ENCODE assay signal across 1 cellular context in the genomic region with DNA sequence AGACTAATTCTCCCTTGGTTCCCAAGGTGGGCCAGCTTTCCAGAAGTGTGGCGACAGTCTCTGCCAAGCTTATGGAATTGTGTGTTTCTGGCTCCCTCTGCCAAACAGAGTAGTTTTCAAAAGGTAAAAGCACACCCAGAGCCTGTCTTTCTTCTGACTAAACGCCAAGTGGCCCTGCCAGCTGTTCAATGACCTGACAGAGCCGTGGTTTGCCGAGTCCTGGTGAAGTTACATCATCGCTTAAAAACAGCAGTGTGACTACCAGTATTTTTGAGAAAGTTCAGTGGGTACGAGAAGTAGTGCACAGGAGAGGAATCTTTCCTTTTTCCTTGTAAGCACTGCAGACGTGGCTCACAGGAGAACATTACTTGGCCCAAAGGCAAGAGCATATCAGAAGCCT.
TF ChIP-seq lines count a peak whose summit lies in the region.

No MANE protein-coding gene starts in this region.

TF ChIP-seq in HepG2, 621 proteins besides CTCF, POLR2A, EP300 and RAD21:
- TF ChIP-seq HIVEP1 (CRISPR knock-in tag; IDR thresholded peaks at IDR 0.05), result no peak
- 0 out of 2 replicates have a peak, but pooled peaks have one; percentile 11 for TF ChIP-seq FOXA3 (CRISPR knock-in tag; IDR thresholded peaks at IDR 0.05)
- peak; percentile 38; the same call in 1 of the 2 replicates for TF ChIP-seq ZNF614 (CRISPR knock-in tag; IDR thresholded peaks at IDR 0.05; ENCODE audit: borderline replicate concordance)
- peak; percentile 66 for TF ChIP-seq ATF3 (CRISPR knock-in tag; IDR thresholded peaks at IDR 0.05)
- peak; percentile 68 for TF ChIP-seq SAP130 (CRISPR knock-in tag; IDR thresholded peaks at IDR 0.05; ENCODE audit: low read depth)
- TF ChIP-seq SIN3A (IDR thresholded peaks at IDR 0.05; ENCODE audit: borderline replicate concordance, low read depth, low read length), result peak; percentile 86; the same call in 1 of the 2 replicates
- TF ChIP-seq, protein P1, sequence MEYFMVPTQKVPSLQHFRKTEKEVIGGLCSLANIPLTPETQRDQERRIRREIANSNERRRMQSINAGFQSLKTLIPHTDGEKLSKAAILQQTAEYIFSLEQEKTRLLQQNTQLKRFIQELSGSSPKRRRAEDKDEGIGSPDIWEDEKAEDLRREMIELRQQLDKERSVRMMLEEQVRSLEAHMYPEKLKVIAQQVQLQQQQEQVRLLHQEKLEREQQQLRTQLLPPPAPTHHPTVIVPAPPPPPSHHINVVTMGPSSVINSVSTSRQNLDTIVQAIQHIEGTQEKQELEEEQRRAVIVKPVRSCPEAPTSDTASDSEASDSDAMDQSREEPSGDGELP (IDR thresholded peaks at IDR 0.05; ENCODE audit: borderline replicate concordance, low read depth), result peak; percentile 85; the same call in 1 of the 2 replicates
- TF ChIP-seq MIXL1 (CRISPR knock-in tag; IDR thresholded peaks at IDR 0.05), result no peak
- TF ChIP-seq ZBTB34 (CRISPR knock-in tag; IDR thresholded peaks at IDR 0.05), result peak; percentile 84; the same call in 1 of the 2 replicates
- 0 out of 2 replicates have a peak, but pooled peaks have one; percentile 18 for TF ChIP-seq KAT8 (CRISPR knock-in tag; IDR thresholded peaks at IDR 0.05)
- TF ChIP-seq, protein P2, sequence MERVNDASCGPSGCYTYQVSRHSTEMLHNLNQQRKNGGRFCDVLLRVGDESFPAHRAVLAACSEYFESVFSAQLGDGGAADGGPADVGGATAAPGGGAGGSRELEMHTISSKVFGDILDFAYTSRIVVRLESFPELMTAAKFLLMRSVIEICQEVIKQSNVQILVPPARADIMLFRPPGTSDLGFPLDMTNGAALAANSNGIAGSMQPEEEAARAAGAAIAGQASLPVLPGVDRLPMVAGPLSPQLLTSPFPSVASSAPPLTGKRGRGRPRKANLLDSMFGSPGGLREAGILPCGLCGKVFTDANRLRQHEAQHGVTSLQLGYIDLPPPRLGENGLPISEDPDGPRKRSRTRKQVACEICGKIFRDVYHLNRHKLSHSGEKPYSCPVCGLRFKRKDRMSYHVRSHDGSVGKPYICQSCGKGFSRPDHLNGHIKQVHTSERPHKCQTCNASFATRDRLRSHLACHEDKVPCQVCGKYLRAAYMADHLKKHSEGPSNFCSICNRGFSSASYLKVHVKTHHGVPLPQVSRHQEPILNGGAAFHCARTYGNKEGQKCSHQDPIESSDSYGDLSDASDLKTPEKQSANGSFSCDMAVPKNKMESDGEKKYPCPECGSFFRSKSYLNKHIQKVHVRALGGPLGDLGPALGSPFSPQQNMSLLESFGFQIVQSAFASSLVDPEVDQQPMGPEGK (CRISPR knock-in tag; IDR thresholded peaks at IDR 0.05), result 0 out of 2 replicates have a peak, but pooled peaks have one; percentile 8
- no peak for TF ChIP-seq ESRRA (CRISPR knock-in tag; IDR thresholded peaks at IDR 0.05; ENCODE audit: low read depth)
- TF ChIP-seq ZNF710 (CRISPR knock-in tag; IDR thresholded peaks at IDR 0.05; ENCODE audit: borderline replicate concordance), result no peak
- TF ChIP-seq, protein P3, sequence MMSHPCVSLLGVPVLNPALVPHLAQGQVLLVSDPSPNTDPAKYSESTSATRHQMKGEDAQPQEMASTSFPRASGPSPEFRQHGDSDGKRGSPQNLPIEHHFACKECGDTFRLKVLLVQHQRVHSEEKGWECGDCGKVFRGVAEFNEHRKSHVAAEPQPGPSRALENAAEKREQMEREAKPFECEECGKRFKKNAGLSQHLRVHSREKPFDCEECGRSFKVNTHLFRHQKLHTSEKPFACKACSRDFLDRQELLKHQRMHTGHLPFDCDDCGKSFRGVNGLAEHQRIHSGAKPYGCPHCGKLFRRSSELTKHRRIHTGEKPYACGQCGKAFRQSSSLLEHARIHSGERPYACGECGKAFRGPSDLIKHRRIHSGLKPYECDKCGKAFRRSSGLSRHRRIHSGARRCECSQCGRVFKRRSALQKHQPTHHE (CRISPR knock-in tag; IDR thresholded peaks at IDR 0.05; ENCODE audit: borderline replicate concordance), result 0 out of 2 replicates have a peak, but pooled peaks have one; percentile 8
- TF ChIP-seq CEBPB (IDR thresholded peaks at IDR 0.05; ENCODE audit: borderline replicate concordance, low read depth, low read length), result peak; percentile 72
- TF ChIP-seq ERF (CRISPR knock-in tag; IDR thresholded peaks at IDR 0.05), result 0 out of 2 replicates have a peak, but pooled peaks have one; percentile 16
- peak; percentile 20; the same call in 1 of the 2 replicates for TF ChIP-seq FOSL2 (CRISPR knock-in tag; IDR thresholded peaks at IDR 0.05)
- 0 out of 2 replicates have a peak, but pooled peaks have one; percentile 12 for TF ChIP-seq ZNF143 (CRISPR knock-in tag; IDR thresholded peaks at IDR 0.05)
- TF ChIP-seq POLR2G (IDR thresholded peaks at IDR 0.05; ENCODE audit: low read depth, low read length), result 0 out of 2 replicates have a peak, but pooled peaks have one; percentile 6
- no peak for TF ChIP-seq AKAP8 (CRISPR knock-in tag; IDR thresholded peaks at IDR 0.05)
- TF ChIP-seq, protein P4, sequence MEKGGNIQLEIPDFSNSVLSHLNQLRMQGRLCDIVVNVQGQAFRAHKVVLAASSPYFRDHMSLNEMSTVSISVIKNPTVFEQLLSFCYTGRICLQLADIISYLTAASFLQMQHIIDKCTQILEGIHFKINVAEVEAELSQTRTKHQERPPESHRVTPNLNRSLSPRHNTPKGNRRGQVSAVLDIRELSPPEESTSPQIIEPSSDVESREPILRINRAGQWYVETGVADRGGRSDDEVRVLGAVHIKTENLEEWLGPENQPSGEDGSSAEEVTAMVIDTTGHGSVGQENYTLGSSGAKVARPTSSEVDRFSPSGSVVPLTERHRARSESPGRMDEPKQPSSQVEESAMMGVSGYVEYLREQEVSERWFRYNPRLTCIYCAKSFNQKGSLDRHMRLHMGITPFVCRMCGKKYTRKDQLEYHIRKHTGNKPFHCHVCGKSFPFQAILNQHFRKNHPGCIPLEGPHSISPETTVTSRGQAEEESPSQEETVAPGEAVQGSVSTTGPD (CRISPR knock-in tag; IDR thresholded peaks at IDR 0.05), result peak; percentile 70
- peak in 1 of 2 experiments; percentile 61; a peak in 1 of 4 replicates for TF ChIP-seq ATF4 (CRISPR knock-in tag; IDR thresholded peaks at IDR 0.05)
- TF ChIP-seq CEBPG (CRISPR knock-in tag; IDR thresholded peaks at IDR 0.05), result peak; percentile 78
- peak; percentile 44; the same call in 1 of the 2 replicates for TF ChIP-seq ATF7 (IDR thresholded peaks at IDR 0.05)
- TF ChIP-seq ATF7 (CRISPR knock-in tag; IDR thresholded peaks at IDR 0.05), result no peak
- no peak for TF ChIP-seq ZNF839 (CRISPR knock-in tag; IDR thresholded peaks at IDR 0.05; ENCODE audit: borderline replicate concordance)
